ENCODE assay signal across 23 cellular contexts in the genomic region with DNA sequence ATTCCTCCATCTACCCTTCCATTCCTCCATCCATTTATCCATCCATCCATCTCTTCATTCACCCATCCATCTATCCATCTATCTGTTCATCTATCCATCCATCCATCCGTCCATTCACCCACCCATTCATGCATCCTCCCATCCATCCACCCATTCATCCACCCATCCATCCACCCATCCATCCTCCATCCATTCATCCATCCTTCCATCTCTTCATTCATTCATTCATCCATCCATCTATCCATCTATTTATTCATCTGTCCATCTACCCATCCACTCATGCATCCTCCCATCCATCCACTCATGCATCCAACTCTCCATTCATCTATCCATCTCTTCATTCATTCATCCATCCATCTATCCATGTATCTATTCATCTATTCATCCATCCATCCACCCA.
"Had no signal": no experiment of that assay in that cellular context is flagged by ENCODE, and none has a peak within 500 bp of the region (broad histone marks: within the 10 kb centered on the region; RNA-seq: fewer than 3 reads in every experiment).

No MANE protein-coding gene starts in this region.

- H3K27me3 Mint-ChIP-seq: memory B cell had no signal

- DNase-seq: dermis blood vessel endothelial cell; dorsolateral prefrontal cortex; effector CD4-positive, alpha-beta T cell; effector memory CD4-positive, alpha-beta T cell; foreskin keratinocyte; head of caudate nucleus; heart right ventricle; hippocampal formation; left lung; left ventricle myocardium superior; lower lobe of right lung; mesendoderm; midbrain had no signal

- H3K27ac Mint-ChIP-seq: memory B cell had no signal

- H3K4me3 Mint-ChIP-seq: memory B cell had no signal

- H3K4me3 ChIP-seq: coronary artery, dorsolateral prefrontal cortex, esophagus muscularis mucosa, gastroesophageal sphincter, heart right ventricle, left lung, lower lobe of right lung had no signal

- ATAC-seq: foreskin keratinocyte, gastroesophageal sphincter, heart right ventricle, left cardiac atrium, left lung, left ventricle myocardium superior, lower lobe of right lung had no signal

- H3K36me3 ChIP-seq: esophagus muscularis mucosa, gastroesophageal sphincter, heart right ventricle, left lung, lower lobe of right lung had no signal

- FAIRE-seq: colon, endothelial cell of umbilical vein, frontal cortex, islet of Langerhans, keratinocyte had no signal

- H3K4me1 ChIP-seq: foreskin keratinocyte, left lung, lower lobe of right lung had no signal

- H3K9me3 ChIP-seq: esophagus muscularis mucosa, gastroesophageal sphincter, heart right ventricle, lower lobe of right lung had no signal

- H3K36me3 Mint-ChIP-seq: memory B cell had no signal

- H3K27ac ChIP-seq: coronary artery, dorsolateral prefrontal cortex, esophagus muscularis mucosa, foreskin keratinocyte, gastroesophageal sphincter, heart right ventricle, left lung, lower lobe of right lung had no signal

- H3K4me1 Mint-ChIP-seq: memory B cell had no signal
